ENCODE assay signal across 8 cellular contexts in the genomic region with DNA sequence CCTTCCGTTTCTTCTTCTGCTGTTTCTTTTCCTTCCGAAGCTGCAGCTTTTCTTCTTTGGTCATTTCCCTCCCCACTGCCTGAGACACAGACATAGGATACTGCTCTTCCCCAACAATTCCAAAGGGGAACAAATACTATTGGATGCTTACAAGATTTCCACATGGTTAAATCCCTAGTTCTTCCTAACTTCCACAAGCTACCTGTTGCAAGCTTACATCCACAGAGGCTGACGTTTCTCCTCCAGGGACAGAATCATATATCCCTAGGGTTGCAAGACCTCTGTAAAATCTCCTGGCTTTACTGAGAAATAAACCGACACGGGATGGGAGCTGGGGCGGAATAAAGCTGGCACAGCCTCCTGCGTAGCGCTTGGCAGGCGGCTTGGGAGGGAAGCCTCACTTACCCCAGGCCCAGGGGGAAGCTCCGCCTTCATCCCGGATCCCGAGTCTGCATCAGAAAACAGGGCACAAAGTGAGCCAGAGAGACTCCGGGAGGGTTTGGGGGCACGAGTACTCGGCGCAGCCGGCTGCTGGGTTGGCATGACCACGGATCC. TPM values are rescaled to one million over a fixed set of nuclear protein-coding genes. Genes with fewer than 3 reads are reported as not detected.
A peak's percentile ranks its signal among the peaks of the same experiment; 100 is the strongest.
DNase-seq lines count a peak whose midpoint lies in the region; ATAC-seq and TF ChIP-seq lines count a peak whose summit lies in the region.

No MANE protein-coding gene starts in this region.

- H3K4me1 Mint-ChIP-seq in activated T-cell treated with anti-CD3 and anti-CD28 coated beads, Interleukin-2, amount 50 U/mL, for 24 hours (ENCODE audit: low read depth), result peaks cover 50% of the 10 kb centered on the region
- peaks cover 29% of the 10 kb centered on the region for H3K4me1 Mint-ChIP-seq in T-helper 17 cell

- no peaks in the 10 kb centered on the region for H3K9me3 ChIP-seq in T-helper 17 cell (ENCODE audit: control insufficient read depth, low read length, poor library complexity, severe bottlenecking)
- H3K9me3 ChIP-seq in esophagus muscularis mucosa, result no peaks in the 10 kb centered on the region
- no peaks in the 10 kb centered on the region for H3K9me3 ChIP-seq in muscle layer of colon (ENCODE audit: low read length)
- no peaks in the 10 kb centered on the region for H3K9me3 ChIP-seq in aorta (ENCODE audit: control insufficient read depth, low read length)

- H3K36me3 ChIP-seq in esophagus muscularis mucosa (peaks cover 50 to 69% (median 65%) of the 10 kb centered on the region in 4 donors), muscle layer of colon (ENCODE audit: insufficient read depth, low read length) (peaks cover 58% of the 10 kb centered on the region), aorta (ENCODE audit: control insufficient read depth in 1 of 2, insufficient read depth in 2 of 2, low read length in 1 of 2) (peaks cover 4 to 7% of the 10 kb centered on the region in 2 donors)

- peak overlapping the region; percentile 79 for H3K9ac ChIP-seq in muscle layer of colon (ENCODE audit: low read length)

- H3K4me1 ChIP-seq in esophagus muscularis mucosa (peaks cover 28 to 46% (median 38%) of the 10 kb centered on the region in 4 donors), muscle layer of colon (ENCODE audit: insufficient read depth, low read length) (peaks cover 34% of the 10 kb centered on the region), aorta (ENCODE audit: control insufficient read depth in 1 of 2, insufficient read depth in 2 of 2, low read length in 2 of 2) (no peaks in the 10 kb centered on the region)

- H3K27ac Mint-ChIP-seq in activated T-cell treated with anti-CD3 and anti-CD28 coated beads, Interleukin-2, amount 50 U/mL, for 24 hours, result peak overlapping the region; percentile 96
- peak overlapping the region; percentile 94 for H3K27ac Mint-ChIP-seq in T-helper 17 cell

- ATAC-seq in HG03571 (IDR thresholded peaks at IDR 0.05; ENCODE audit: unreplicated experiment) (peak; percentile 8), T-helper 17 cell (no peak), aorta (ENCODE audit: low FRiP score) (peak; percentile 45), GM21576 (IDR thresholded peaks at IDR 0.05; ENCODE audit: unreplicated experiment) (no peak)

- intact Hi-C loops in esophagus muscularis mucosa (cut with DNase I) (loop anchor here (5.0 to 10.0 kb wide), 3 partner anchors 38 to 155 kb away; a partner anchor contains a TSS), aorta (cut with DNase I) (loop anchor here (2.0 to 5.0 kb wide), 2 partner anchors 13 to 38 kb away; a partner anchor contains a TSS)

- no peaks in the 10 kb centered on the region for H3K27me3 Mint-ChIP-seq in activated T-cell treated with anti-CD3 and anti-CD28 coated beads, Interleukin-2, amount 50 U/mL, for 24 hours
- H3K27me3 Mint-ChIP-seq in T-helper 17 cell, result no peaks in the 10 kb centered on the region

- DNase-seq in activated T-cell treated with anti-CD3 and anti-CD28 coated beads, Interleukin-2, amount 50 U/mL, for 24 hours, result no peak
- DNase-seq in activated T-cell treated with anti-CD3 and anti-CD28 coated beads, Interleukin-2, amount 50 U/mL, for 48 hours, result no peak
- DNase-seq in T-helper 17 cell (no peak), esophagus muscularis mucosa (ENCODE audit: extremely low spot score) (no peak), aorta (peak in 1 of 2 donors; percentile 77)

- whole genome bisulfite sequencing in esophagus muscularis mucosa, result 2% methylated on average over 7 of the region's 18 CpGs
- 1 to 2% methylated on average over 18 of the region's 18 CpGs for WGBS in aorta, 2 donors

- no peak for TF ChIP-seq POLR2A in esophagus muscularis mucosa (IDR thresholded peaks at IDR 0.05; ENCODE audit: low read depth)

- TF ChIP-seq CTCF in esophagus muscularis mucosa (IDR thresholded peaks at IDR 0.05), result no peak

- H3K27me3 ChIP-seq in esophagus muscularis mucosa (no peaks in the 10 kb centered on the region), muscle layer of colon (ENCODE audit: control insufficient read depth in 1 of 2, insufficient read depth in 2 of 2, low read length in 2 of 2) (no peaks in the 10 kb centered on the region), aorta (ENCODE audit: control insufficient read depth in 1 of 2, insufficient read depth in 2 of 2, low read length in 1 of 2) (no peaks in the 10 kb centered on the region)

- H3K36me3 Mint-ChIP-seq in activated T-cell treated with anti-CD3 and anti-CD28 coated beads, Interleukin-2, amount 50 U/mL, for 24 hours (ENCODE audit: low read depth), result peaks cover 90% of the 10 kb centered on the region
- peaks cover 2% of the 10 kb centered on the region for H3K36me3 Mint-ChIP-seq in T-helper 17 cell (ENCODE audit: low read depth)

- peak overlapping the region; percentile 94 for H3K4me3 Mint-ChIP-seq in activated T-cell treated with anti-CD3 and anti-CD28 coated beads, Interleukin-2, amount 50 U/mL, for 24 hours
- peak overlapping the region; percentile 95 for H3K4me3 Mint-ChIP-seq in T-helper 17 cell

- no peaks in the 10 kb centered on the region for H3K9me3 Mint-ChIP-seq in activated T-cell treated with anti-CD3 and anti-CD28 coated beads, Interleukin-2, amount 50 U/mL, for 24 hours

- peak overlapping the region; percentile 86 to 94 (median 89) for H3K4me3 ChIP-seq in esophagus muscularis mucosa
- H3K4me3 ChIP-seq in muscle layer of colon (ENCODE audit: low read depth in 1 of 2, low read length in 2 of 2), result peak overlapping the region; percentile 75 to 92
- peak overlapping the region; percentile 57 to 82 for H3K4me3 ChIP-seq in aorta (ENCODE audit: low read length in 2 of 2)

- no peak for TF ChIP-seq EP300 in esophagus muscularis mucosa (IDR thresholded peaks at IDR 0.05)

- H3K27ac ChIP-seq in esophagus muscularis mucosa (replicated peaks in 1 of 4) (peak overlapping the region; percentile 88 to 99 (median 95)), muscle layer of colon (ENCODE audit: low read depth, low read length) (peak overlapping the region; percentile 90), aorta (ENCODE audit: low read depth in 1 of 2, low read length in 2 of 2) (peak overlapping the region in 1 of 2 donors; percentile 90)

RNA-seq across cellular contexts. Expression of a gene that starts 0.6 kb away (rescaled TPM):
- 10 to 100 TPM; 29.8 to 33.2 TPM for total RNA-seq in T-helper 17 cell
- total RNA-seq in esophagus muscularis mucosa, result 10 to 100 TPM; 39.0 to 50.1 (median 44.9) TPM
- total RNA-seq in aorta, result 10 to 100 TPM; 32.2 to 42.7 TPM
- 10 to 100 TPM; 36.3 to 87.1 TPM for polyA plus RNA-seq in aorta

RNA-seq across cellular contexts. Expression of a gene that starts 0.9 kb away (rescaled TPM):
- 10 to 100 TPM; 75.7 to 80.3 TPM for total RNA-seq in T-helper 17 cell
- 100 to 1,000 TPM in 3 of 4 donors, 10 to 100 TPM in 1; 84.7 to 151 (median 124) TPM for total RNA-seq in esophagus muscularis mucosa
- total RNA-seq in aorta, result 10 to 100 TPM; 77.8 to 90.5 TPM
- polyA plus RNA-seq in aorta, result 10 to 100 TPM; 79.4 to 92.6 TPM

RNA-seq across cellular contexts. Expression of a gene that starts 11.0 kb away (rescaled TPM):
- total RNA-seq in T-helper 17 cell (10 to 100 TPM; 22.4 to 24.6 TPM), esophagus muscularis mucosa (10 to 100 TPM in 3 of 4 donors, 1 to 10 TPM in 1; 8.3 to 14.5 (median 11.4) TPM), aorta (10 to 100 TPM; 15.3 to 18.7 TPM)
- polyA plus RNA-seq in aorta, result 10 to 100 TPM in 1 of 2 donors, 1 to 10 TPM in 1; 5.5 to 32.7 TPM

RNA-seq across cellular contexts. Expression of a gene that starts 13.0 kb away (rescaled TPM):
- total RNA-seq in T-helper 17 cell (10 to 100 TPM; 52.2 to 70.2 TPM), esophagus muscularis mucosa (10 to 100 TPM; 27.5 to 44.3 (median 31.6) TPM), aorta (10 to 100 TPM; 42.7 to 60.9 TPM)
- 10 to 100 TPM; 17.0 to 20.3 TPM for polyA plus RNA-seq in aorta

RNA-seq across cellular contexts. Expression of a gene that starts 39.8 kb away (rescaled TPM):
- total RNA-seq in T-helper 17 cell, result 10 to 100 TPM; 43.6 to 50.2 TPM
- 10 to 100 TPM; 46.1 to 71.8 (median 62.7) TPM for total RNA-seq in esophagus muscularis mucosa
- 10 to 100 TPM; 39.5 to 42.7 TPM for total RNA-seq in aorta
- 10 to 100 TPM; 37.3 to 40.7 TPM for polyA plus RNA-seq in aorta

Comparison
In these comparisons a context has a peak if more than half of its experiments do, and no peak if none do; other contexts are left out.
1. ATAC-seq: peak in HG03571 (single experiment) and aorta (single experiment); none in T-helper 17 cell (single experiment) and GM21576 (single experiment).
2. Peak in every context shown above with its lines, with median percentiles within 50 percentile points of each other: H3K4me3 ChIP-seq.